ENCODE assay signal across 11 cellular contexts in the genomic region with DNA sequence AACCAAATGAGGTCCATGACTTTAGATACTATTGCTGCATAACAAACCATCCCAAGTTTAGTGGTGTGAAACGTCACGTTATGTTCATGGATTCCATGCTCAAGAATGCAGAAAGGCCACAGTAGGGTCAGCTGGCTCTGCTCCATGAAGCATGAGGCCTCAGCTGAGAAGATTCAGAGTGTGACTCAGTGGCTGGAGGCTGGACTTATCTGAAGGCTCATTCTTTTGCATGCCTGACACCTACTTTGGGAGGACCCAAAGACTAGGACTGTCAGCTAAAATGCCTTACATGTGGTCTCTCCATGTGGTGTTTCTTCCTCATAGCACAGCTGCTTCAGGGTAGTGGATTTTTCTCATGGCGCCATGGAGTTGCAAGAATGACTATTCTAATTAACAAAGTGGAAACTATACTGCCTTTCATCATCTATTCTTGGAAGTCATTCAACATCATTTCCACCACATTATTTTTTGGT. TPM values are rescaled to one million over a fixed set of nuclear protein-coding genes. Genes with fewer than 3 reads are reported as not detected.
DNase-seq lines count a peak whose midpoint lies in the region; ATAC-seq and TF ChIP-seq lines count a peak whose summit lies in the region.
"Had no signal": no experiment of that assay in that cellular context is flagged by ENCODE, and none has a peak within 500 bp of the region (broad histone marks: within the 10 kb centered on the region; RNA-seq: fewer than 3 reads in every experiment).

No MANE protein-coding gene starts in this region.

- H3K36me3 Mint-ChIP-seq in MCF 10A (ENCODE audit: insufficient read depth, unreplicated experiment) = no peaks in the 10 kb centered on the region
- H3K36me3 Mint-ChIP-seq in glutamatergic neuron (ENCODE audit: unreplicated experiment) = no peaks in the 10 kb centered on the region
- H3K36me3 Mint-ChIP-seq: activated CD8-positive, alpha-beta memory T cell treated with anti-CD3 and anti-CD28 coated beads, Interleukin-2, amount 10 ng/mL, durations not matched to agents 7 days and 5 days; activated naive CD8-positive, alpha-beta T cell treated with anti-CD3 and anti-CD28 coated beads for 36 hours had no signal

- no peaks in the 10 kb centered on the region for H3K27me3 ChIP-seq in breast epithelium
- no peaks in the 10 kb centered on the region for H3K27me3 ChIP-seq in ovary

- H3K36me3 ChIP-seq in breast epithelium (no peaks in the 10 kb centered on the region), ovary (no peaks in the 10 kb centered on the region)

- intact Hi-C loops in MCF 10A (cut with micrococcal nuclease) = no loop called here
- intact Hi-C loops in breast epithelium (cut with DNase I; ENCODE audit: low total_unique reads) = no loop called here
- intact Hi-C loops in ovary (cut with DNase I) = loop anchor here in 1 of 4 donors (5.0 kb wide), 1 partner anchor 87 kb away; no protein-coding TSS in a partner anchor

- ATAC-seq in GM21526 (IDR thresholded peaks at IDR 0.05; ENCODE audit: low FRiP score, unreplicated experiment) = no peak
- ATAC-seq: activated CD8-positive, alpha-beta memory T cell treated with anti-CD3 and anti-CD28 coated beads, Interleukin-2, amount 10 ng/mL, durations not matched to agents 7 days and 5 days; right cardiac atrium had no signal

- CTCF ChIA-PET in MCF 10A (lab: Yijun Ruan, JAX) = no interaction called here

- 43 to 61% (median 55%) methylated on average over 3 of the region's 3 CpGs for WGBS in ovary, 3 donors

- H3K9me3 ChIP-seq in breast epithelium (peaks cover 0 to 7% of the 10 kb centered on the region in 2 donors), ovary (no peaks in the 10 kb centered on the region)

- TF ChIP-seq CTCF in MCF 10A (IDR thresholded peaks at IDR 0.05; ENCODE audit: unreplicated experiment) (no peak), breast epithelium (IDR thresholded peaks at IDR 0.05) (no peak), glutamatergic neuron (IDR thresholded peaks at IDR 0.05; ENCODE audit: partially characterized antibody, unreplicated experiment) (no peak), ovary (IDR thresholded peaks at IDR 0.05) (no peak)

- H3K27ac ChIP-seq in breast epithelium (no peak overlapping the region), ovary (no peak overlapping the region)

- H3K27ac Mint-ChIP-seq in MCF 10A (ENCODE audit: low read depth, unreplicated experiment) (no peak overlapping the region), glutamatergic neuron (ENCODE audit: unreplicated experiment) (no peak overlapping the region)
- H3K27ac Mint-ChIP-seq: activated CD8-positive, alpha-beta memory T cell treated with anti-CD3 and anti-CD28 coated beads, Interleukin-2, amount 10 ng/mL, durations not matched to agents 7 days and 5 days; activated naive CD8-positive, alpha-beta T cell treated with anti-CD3 and anti-CD28 coated beads for 36 hours had no signal

- H3K4me1 Mint-ChIP-seq in MCF 10A (ENCODE audit: insufficient read depth, unreplicated experiment) (no peaks in the 10 kb centered on the region), glutamatergic neuron (ENCODE audit: low read depth, unreplicated experiment) (peaks cover 10% of the 10 kb centered on the region)
- H3K4me1 Mint-ChIP-seq: activated CD8-positive, alpha-beta memory T cell treated with anti-CD3 and anti-CD28 coated beads, Interleukin-2, amount 10 ng/mL, durations not matched to agents 7 days and 5 days; activated naive CD8-positive, alpha-beta T cell treated with anti-CD3 and anti-CD28 coated beads for 36 hours had no signal

- peak; percentile 35 for DNase-seq in MCF 10A (ENCODE audit: unreplicated experiment)
- DNase-seq in breast epithelium (ENCODE audit: low spot score in 2 of 2) = no peak
- peak; percentile 94 for DNase-seq in astrocyte of the hippocampus (ENCODE audit: low read depth, low spot score)
- DNase-seq in hepatic stellate cell (ENCODE audit: low spot score) = peak; percentile 70
- DNase-seq in glutamatergic neuron = no peak
- no peak for DNase-seq in ovary
- no peak for DNase-seq in NCI-H2107 (lab: John Stamatoyannopoulos, UW)
- DNase-seq: activated CD8-positive, alpha-beta memory T cell treated with anti-CD3 and anti-CD28 coated beads, Interleukin-2, amount 10 ng/mL, durations not matched to agents 7 days and 5 days; activated naive CD8-positive, alpha-beta T cell treated with anti-CD3 and anti-CD28 coated beads for 36 hours had no signal

- no peak for TF ChIP-seq EP300 in ovary (IDR thresholded peaks at IDR 0.05)

- no TSS peak for BruUV-seq in MCF 10A (replicated peaks; lab: Mats Ljungman, UMichigan)

- TF ChIP-seq POLR2A in breast epithelium (IDR thresholded peaks at IDR 0.05) (no peak), ovary (IDR thresholded peaks at IDR 0.05) (no peak)

- no peaks in the 10 kb centered on the region for H3K9me3 Mint-ChIP-seq in MCF 10A (ENCODE audit: unreplicated experiment)
- H3K9me3 Mint-ChIP-seq in glutamatergic neuron (ENCODE audit: unreplicated experiment) = no peaks in the 10 kb centered on the region

- no peaks in the 10 kb centered on the region for H3K4me1 ChIP-seq in breast epithelium
- no peaks in the 10 kb centered on the region for H3K4me1 ChIP-seq in ovary (ENCODE audit: insufficient read depth)

- peaks cover 24% of the 10 kb centered on the region for H3K27me3 Mint-ChIP-seq in MCF 10A (ENCODE audit: insufficient read depth, unreplicated experiment)
- no peaks in the 10 kb centered on the region for H3K27me3 Mint-ChIP-seq in glutamatergic neuron (ENCODE audit: unreplicated experiment)
- H3K27me3 Mint-ChIP-seq: activated CD8-positive, alpha-beta memory T cell treated with anti-CD3 and anti-CD28 coated beads, Interleukin-2, amount 10 ng/mL, durations not matched to agents 7 days and 5 days had no signal

- H3K4me3 Mint-ChIP-seq in MCF 10A (ENCODE audit: unreplicated experiment) = no peak overlapping the region
- no peak overlapping the region for H3K4me3 Mint-ChIP-seq in glutamatergic neuron (ENCODE audit: unreplicated experiment)
- H3K4me3 Mint-ChIP-seq: activated CD8-positive, alpha-beta memory T cell treated with anti-CD3 and anti-CD28 coated beads, Interleukin-2, amount 10 ng/mL, durations not matched to agents 7 days and 5 days; activated naive CD8-positive, alpha-beta T cell treated with anti-CD3 and anti-CD28 coated beads for 36 hours had no signal

- POLR2A ChIA-PET in MCF 10A (lab: Yijun Ruan, JAX) = interaction anchor here (1.3 kb wide), 1 partner anchor 9 kb away, joined by 5 read pairs; no protein-coding TSS in a partner anchor

- H3K4me3 ChIP-seq in breast epithelium (no peak overlapping the region), ovary (no peak overlapping the region)

RNA-seq across cellular contexts. Expression of gene CCDC149, which starts 11.5 kb away (rescaled TPM):
- total RNA-seq in MCF 10A (2022) (12.7 and 15.4 TPM in 2 replicates), breast epithelium (10 to 100 TPM; 15.8 to 21.0 (median 18.6) TPM), glutamatergic neuron (ENCODE audit: unreplicated experiment) (5.2 TPM), ovary (10 to 100 TPM in 5 of 7 donors, 1 to 10 TPM in 2; 6.2 to 21.7 (median 17.5) TPM)
- 10 to 100 TPM in 1 of 2 donors, 1 to 10 TPM in 1; 9.6 to 19.6 TPM for polyA plus RNA-seq in ovary
- total RNA-seq: activated CD8-positive, alpha-beta memory T cell treated with anti-CD3 and anti-CD28 coated beads, Interleukin-2, amount 10 ng/mL, durations not matched to agents 7 days and 5 days; activated naive CD8-positive, alpha-beta T cell treated with anti-CD3 and anti-CD28 coated beads for 36 hours had no signal

Comparison
In these comparisons a context has a peak if more than half of its experiments do, and no peak if none do; other contexts are left out.
1. DNase-seq: peak in MCF 10A (single experiment), astrocyte of the hippocampus (single experiment) and hepatic stellate cell (single experiment); none in breast epithelium (0 of 2), glutamatergic neuron (single experiment), ovary (0 of 5) and NCI-H2107 (single experiment).